ENCODE assay signal across 15 cellular contexts in the genomic region with DNA sequence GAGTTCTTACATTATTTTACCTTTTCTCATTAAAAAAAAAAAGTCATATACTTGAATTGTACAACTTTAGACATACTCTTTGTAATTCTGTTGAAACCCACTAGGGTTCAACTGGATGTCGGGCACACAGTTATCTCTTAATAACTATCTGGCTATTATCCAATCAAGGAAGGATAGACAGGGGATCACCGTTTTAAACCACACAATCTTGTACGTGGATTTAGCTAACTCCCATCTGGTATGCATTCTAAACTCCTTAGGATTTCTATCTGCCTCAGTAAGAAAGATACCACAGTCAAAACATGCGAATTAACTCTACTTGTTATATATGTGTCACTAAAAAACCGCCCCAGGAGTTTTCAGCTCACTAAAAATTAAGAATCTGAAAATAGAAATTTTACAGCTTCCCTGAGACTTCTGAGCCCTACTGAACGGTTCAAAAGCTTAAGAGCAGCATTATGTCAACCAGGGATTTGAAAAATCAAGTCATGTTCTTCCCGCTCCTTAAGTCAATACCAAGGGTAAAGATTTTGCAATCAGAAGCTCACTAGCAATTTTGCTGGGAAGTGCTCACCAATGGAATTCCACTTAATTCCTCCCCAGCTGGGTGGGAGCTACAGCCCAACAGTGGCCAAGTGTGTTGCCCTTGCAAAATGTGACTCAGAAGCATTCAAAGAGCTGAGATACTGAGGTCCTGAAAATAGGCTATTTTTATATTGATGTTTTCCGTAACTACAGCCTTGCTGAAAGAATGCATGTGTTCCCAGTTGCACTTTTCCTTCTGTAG.
DNase-seq lines count a peak whose midpoint lies in the region; TF ChIP-seq lines count a peak whose summit lies in the region.
"Had no signal": no experiment of that assay in that cellular context is flagged by ENCODE, and none has a peak within 500 bp of the region (broad histone marks: within the 10 kb centered on the region; RNA-seq: fewer than 3 reads in every experiment).

No MANE protein-coding gene starts in this region.

- peaks cover 11% of the 10 kb centered on the region for H3K9me3 Mint-ChIP-seq in nephron progenitor cell

- POLR2A ChIA-PET in BJ (lab: Charles Lee): interaction anchor here (0.7 to 1.0 kb wide), 3 partner anchors 11 to 102 kb away, joined by 4 to 8 read pairs (median 4); no protein-coding TSS in a partner anchor

- H3K4me3 ChIP-seq in BJ (ENCODE audit: low read depth, low read length) (no peak overlapping the region), astrocyte of the cerebellum (ENCODE audit: low read depth, low read length) (no peak overlapping the region), left ventricle myocardium inferior (no peak overlapping the region)
- H3K4me3 ChIP-seq: HAP-1 had no signal

- peaks cover 12% of the 10 kb centered on the region for H3K4me1 ChIP-seq in left ventricle myocardium inferior
- H3K4me1 ChIP-seq: HAP-1 had no signal

- peaks cover 15% of the 10 kb centered on the region for H3K9me3 ChIP-seq in left ventricle myocardium inferior (replicated peaks)
- H3K9me3 ChIP-seq: HAP-1 had no signal

- H3K36me3 ChIP-seq in BJ (ENCODE audit: control insufficient read depth, insufficient read depth, low read length): no peaks in the 10 kb centered on the region
- H3K36me3 ChIP-seq in left ventricle myocardium inferior: no peaks in the 10 kb centered on the region
- H3K36me3 ChIP-seq: HAP-1 had no signal

- H3K27ac Mint-ChIP-seq in nephron progenitor cell: no peak overlapping the region
- H3K27ac Mint-ChIP-seq: CD4-positive, CD25-positive, alpha-beta regulatory T cell; naive thymus-derived CD8-positive, alpha-beta T cell; stimulated activated naive CD8-positive, alpha-beta T cell treated with anti-CD3 and anti-CD28 coated beads, Interleukin-15, Interleukin-2, amounts not matched to agents 100 ng/mL and 50 ng/mL, for 24 hours had no signal

- H3K27me3 Mint-ChIP-seq in nephron progenitor cell (ENCODE audit: low read depth, poor library complexity): peaks cover 4% of the 10 kb centered on the region

- DNase-seq in BJ (ENCODE audit: low read depth): peak; percentile 98
- DNase-seq in astrocyte of the cerebellum (ENCODE audit: low read depth): peak; percentile 63
- no peak for DNase-seq in left ventricle myocardium inferior
- DNase-seq in renal cortical epithelial cell (ENCODE audit: low read depth): peak; percentile 84
- no peak for DNase-seq in nephron progenitor cell
- DNase-seq in NCI-H128 (lab: John Stamatoyannopoulos, UW; ENCODE audit: unreplicated experiment): no peak
- no peak for DNase-seq in Kasumi-1 (lab: John Stamatoyannopoulos, UW)
- no peak for DNase-seq in NCI-H187 (lab: John Stamatoyannopoulos, UW)
- DNase-seq: activated CD4-positive, CD25-positive, alpha-beta regulatory T cell; CD4-positive, CD25-positive, alpha-beta regulatory T cell; naive thymus-derived CD8-positive, alpha-beta T cell; NCI-H526 treated with DMSO at 0.1 percent for 48 hours; SHP77 had no signal

- H3K4me1 Mint-ChIP-seq in nephron progenitor cell: no peaks in the 10 kb centered on the region
- H3K4me1 Mint-ChIP-seq: CD4-positive, CD25-positive, alpha-beta regulatory T cell; naive thymus-derived CD8-positive, alpha-beta T cell had no signal

- TF ChIP-seq CTCF in BJ (IDR thresholded peaks at IDR 0.05; ENCODE audit: insufficient read depth, low read depth, low read length) (no peak), astrocyte of the cerebellum (IDR thresholded peaks at IDR 0.05; ENCODE audit: low read depth, low read length, missing control alignments) (no peak), left ventricle myocardium inferior (IDR thresholded peaks at IDR 0.05; ENCODE audit: borderline replicate concordance) (no peak), nephron progenitor cell (IDR thresholded peaks at IDR 0.05) (no peak)

- peaks cover 6% of the 10 kb centered on the region for H3K36me3 Mint-ChIP-seq in nephron progenitor cell (ENCODE audit: low read depth)
- H3K36me3 Mint-ChIP-seq: CD4-positive, CD25-positive, alpha-beta regulatory T cell had no signal

- CTCF ChIA-PET in BJ (lab: Yijun Ruan, JAX): interaction anchor here (0.9 to 2.0 kb wide), 2 partner anchors 9 to 85 kb away, joined by 3 to 4 read pairs; no protein-coding TSS in a partner anchor

- H3K27me3 ChIP-seq in BJ (ENCODE audit: control insufficient read depth, insufficient read depth, low read length) (no peaks in the 10 kb centered on the region), left ventricle myocardium inferior (ENCODE audit: low read depth) (no peaks in the 10 kb centered on the region)

- no peak overlapping the region for H3K4me3 Mint-ChIP-seq in nephron progenitor cell
- H3K4me3 Mint-ChIP-seq: CD4-positive, CD25-positive, alpha-beta regulatory T cell; naive thymus-derived CD8-positive, alpha-beta T cell; stimulated activated naive CD8-positive, alpha-beta T cell treated with anti-CD3 and anti-CD28 coated beads, Interleukin-15, Interleukin-2, amounts not matched to agents 100 ng/mL and 50 ng/mL, for 24 hours had no signal

- in situ Hi-C loops in astrocyte of the cerebellum (cut with HindIII; ENCODE audit: low sequenced_read_pairs): no loop called here

- peak overlapping the region; percentile 31 for H3K27ac ChIP-seq in left ventricle myocardium inferior (replicated peaks)

- intact Hi-C loops in left ventricle myocardium inferior (cut with micrococcal nuclease): no loop called here

Comparison
In these comparisons a context has a peak if more than half of its experiments do, and no peak if none do; other contexts are left out.
1. DNase-seq: peak in BJ (single experiment), astrocyte of the cerebellum (single experiment) and renal cortical epithelial cell (single experiment); none in left ventricle myocardium inferior (single experiment), nephron progenitor cell (single experiment), NCI-H128 (single experiment), Kasumi-1 (0 of 2) and NCI-H187 (0 of 2).